9 cellular contexts compared by ENCODE assay signal in the genomic region with DNA sequence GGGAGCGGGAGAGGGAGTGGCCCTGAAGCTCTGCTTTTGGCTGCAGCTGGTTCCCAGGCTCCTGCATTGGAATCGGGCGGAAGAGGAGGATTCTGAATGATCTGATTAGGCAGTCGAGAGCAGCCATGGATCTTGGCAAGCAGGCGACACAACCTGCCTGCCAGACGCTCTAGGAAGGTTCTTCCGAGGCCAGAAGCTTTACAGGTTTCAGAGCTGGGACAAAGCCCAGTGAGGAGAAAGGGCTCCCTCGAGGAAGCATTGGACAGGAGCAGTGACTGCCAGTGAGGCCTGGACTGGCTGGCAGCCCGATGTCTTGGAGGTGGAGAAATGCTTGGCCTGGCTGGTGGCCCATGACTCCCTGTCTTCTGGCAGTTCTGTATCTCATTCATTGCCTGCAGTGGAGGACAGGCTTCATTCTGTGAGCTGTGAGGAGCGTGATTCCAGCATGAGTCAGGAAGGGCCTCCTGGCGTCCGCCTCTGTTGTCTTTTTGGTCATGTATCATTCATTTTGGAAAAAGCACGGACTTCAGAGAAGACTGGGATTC.
A peak's percentile ranks its signal among the peaks of the same experiment; 100 is the strongest.
DNase-seq lines count a peak whose midpoint lies in the region; ATAC-seq and TF ChIP-seq lines count a peak whose summit lies in the region.
"Had no signal": no experiment of that assay in that cellular context is flagged by ENCODE, and none has a peak within 500 bp of the region (broad histone marks: within the 10 kb centered on the region; RNA-seq: fewer than 3 reads in every experiment).

No MANE protein-coding gene starts in this region.

- no peaks in the 10 kb centered on the region for H3K36me3 Mint-ChIP-seq in type B pancreatic cell

- H3K4me1 Mint-ChIP-seq in type B pancreatic cell (ENCODE audit: unreplicated experiment), result peaks cover 9% of the 10 kb centered on the region

- no peaks in the 10 kb centered on the region for H3K27me3 Mint-ChIP-seq in type B pancreatic cell

- peak overlapping the region; percentile 40 for H3K27ac Mint-ChIP-seq in type B pancreatic cell

- no peaks in the 10 kb centered on the region for H3K9me3 Mint-ChIP-seq in type B pancreatic cell

- ATAC-seq in HG03521 (IDR thresholded peaks at IDR 0.05; ENCODE audit: unreplicated experiment) (no peak), GM19455 (IDR thresholded peaks at IDR 0.05; ENCODE audit: unreplicated experiment) (no peak)

- no peak for TF ChIP-seq CTCF in type B pancreatic cell (conservative IDR thresholded peaks at IDR 0.05)

- peak; percentile 99 for DNase-seq in M059J (ENCODE audit: low read depth)
- DNase-seq in cerebellar nuclear complex (lab: John Stamatoyannopoulos, UW), result peak; percentile 71 to 73
- peak; percentile 33 to 80 for DNase-seq in lung microvascular endothelial cell (ENCODE audit: low read depth in 2 of 2)
- DNase-seq in type B pancreatic cell (ENCODE audit: extremely low spot score, unreplicated experiment), result no peak
- no peak for DNase-seq in activated gamma-delta T cell treated with Interleukin-2 at 50 U/mL for 16 hours
- no peak for DNase-seq in NCI-H2107 treated with DMSO at 0.1 percent for 48 hours (lab: John Stamatoyannopoulos, UW; ENCODE audit: unreplicated experiment)
- DNase-seq: NCI-H1436 treated with DMSO at 0.1 percent for 48 hours had no signal

- no peak overlapping the region for H3K4me3 Mint-ChIP-seq in type B pancreatic cell

Comparison
In these comparisons a context has a peak if more than half of its experiments do, and no peak if none do; other contexts are left out.
1. DNase-seq: peak in M059J (single experiment), cerebellar nuclear complex (2 of 2) and lung microvascular endothelial cell (2 of 2); none in type B pancreatic cell (single experiment), activated gamma-delta T cell treated with Interleukin-2 at 50 U/mL for 16 hours (single experiment) and NCI-H2107 treated with DMSO at 0.1 percent for 48 hours (single experiment).